8 cellular contexts compared by ENCODE assay signal in genomic region chr3:103380391-103380790, GRCh38.
"Had no signal": no experiment of that assay in that cellular context is flagged by ENCODE, and none has a peak within 500 bp of the region (broad histone marks: within the 10 kb centered on the region; RNA-seq: fewer than 3 reads in every experiment).

No MANE protein-coding gene starts in this region.

- FAIRE-seq: HepG2, HTR-8/SVneo, K562 had no signal

- DNase-seq: IMR-90, KBM-7, KG1 had no signal

- H3K4me3 ChIP-seq: K562 had no signal

- H3K27ac ChIP-seq: HL-60, KMS-11 had no signal

- ATAC-seq: HepG2, K562 had no signal
